9 cellular contexts compared by ENCODE assay signal in genomic region chr4:113445286-113445685, GRCh38.
A peak's percentile ranks its signal among the peaks of the same experiment; 100 is the strongest.
DNase-seq lines count a peak whose midpoint lies in the region; ATAC-seq and TF ChIP-seq lines count a peak whose summit lies in the region.
"Had no signal": no experiment of that assay in that cellular context is flagged by ENCODE, and none has a peak within 500 bp of the region (broad histone marks: within the 10 kb centered on the region; RNA-seq: fewer than 3 reads in every experiment).

No MANE protein-coding gene starts in this region.

- H3K4ac ChIP-seq in neuronal stem cell (ENCODE audit: low read length), result no peak overlapping the region

- H2BK12ac ChIP-seq in neuronal stem cell (ENCODE audit: low read length), result no peak overlapping the region

- peaks cover 3 to 9% of the 10 kb centered on the region in 2 donors for H3K4me1 ChIP-seq in neuronal stem cell (ENCODE audit: control insufficient read depth in 2 of 2, insufficient read depth in 1 of 2, low read depth in 1 of 2, low read length in 2 of 2)

- H3K9me3 ChIP-seq in neuronal stem cell (replicated peaks in 1 of 2; ENCODE audit: control insufficient read depth in 2 of 2, insufficient read depth in 1 of 2, low read depth in 1 of 2, low read length in 2 of 2), result no peaks in the 10 kb centered on the region

- no peak overlapping the region for H3K27ac ChIP-seq in neuronal stem cell (replicated peaks; ENCODE audit: low read length)

- H3K18ac ChIP-seq in neuronal stem cell (ENCODE audit: low read length), result peak overlapping the region; percentile 84

- no peak overlapping the region for H3K4me2 ChIP-seq in neuronal stem cell (ENCODE audit: insufficient read depth, low read length, poor library complexity, severe bottlenecking)

- no peak overlapping the region for H3K4me3 ChIP-seq in epithelial cell of esophagus (ENCODE audit: low read length)
- H3K4me3 ChIP-seq in neuronal stem cell (ENCODE audit: low read length in 2 of 2), result no peak overlapping the region

- no peak overlapping the region for H2BK5ac ChIP-seq in neuronal stem cell (ENCODE audit: low read length)

- no peak overlapping the region for H2AFZ ChIP-seq in neuronal stem cell (ENCODE audit: low read length)

- H2AK5ac ChIP-seq in neuronal stem cell (ENCODE audit: low read depth, low read length), result no peak overlapping the region

- no peak overlapping the region for H3K23ac ChIP-seq in neuronal stem cell (ENCODE audit: low read depth, low read length, poor library complexity)

- H2BK15ac ChIP-seq in neuronal stem cell (ENCODE audit: low read length), result no peak overlapping the region

- no peaks in the 10 kb centered on the region for H3K27me3 ChIP-seq in neuronal stem cell (ENCODE audit: control insufficient read depth in 3 of 3, insufficient read depth in 3 of 3, low read depth in 1 of 3, low read length in 3 of 3)

- DNase-seq in AG08396 (ENCODE audit: low spot score) (peak; percentile 41), NCI-H460 (ENCODE audit: extremely low read depth, low read depth) (peak; percentile 90), epithelial cell of esophagus (ENCODE audit: low read depth) (peak; percentile 96), neuronal stem cell (ENCODE audit: low spot score) (no peak), NCI-H1694 (lab: John Stamatoyannopoulos, UW) (no peak), SW480 (ENCODE audit: low spot score) (no peak)
- DNase-seq: T-helper 17 cell had no signal

- H3K9ac ChIP-seq in neuronal stem cell (ENCODE audit: low read depth, low read length, poor library complexity), result no peak overlapping the region

- WGBS in neuronal stem cell (ENCODE audit: extremely low coverage in 2 of 2, insufficient read length in 2 of 2, insufficient replicate concordance in 1 of 2), 2 donors, result no CpG with 5 or more reads among the region's 5 CpGs

- no peak overlapping the region for H2BK120ac ChIP-seq in neuronal stem cell (ENCODE audit: low read depth, low read length)

- H4K91ac ChIP-seq in neuronal stem cell (ENCODE audit: low read depth, low read length, poor library complexity), result no peak overlapping the region

- ATAC-seq in GM21737 (IDR thresholded peaks at IDR 0.05; ENCODE audit: unreplicated experiment), result no peak
- no peak for ATAC-seq in GM21723 (IDR thresholded peaks at IDR 0.05; ENCODE audit: unreplicated experiment)
- ATAC-seq: T-helper 17 cell had no signal

- no peaks in the 10 kb centered on the region for H3K79me1 ChIP-seq in neuronal stem cell (ENCODE audit: low read depth, low read length)

- H4K8ac ChIP-seq in neuronal stem cell (ENCODE audit: low read depth, low read length), result no peak overlapping the region

- TF ChIP-seq CTCF in epithelial cell of esophagus (IDR thresholded peaks at IDR 0.05; ENCODE audit: insufficient read depth, low read depth, low read length, missing control alignments), result no peak

- no peaks in the 10 kb centered on the region for H3K36me3 ChIP-seq in neuronal stem cell (replicated peaks in 1 of 2; ENCODE audit: control insufficient read depth in 2 of 2, insufficient read depth in 2 of 2, low read length in 2 of 2)

- H3K14ac ChIP-seq in neuronal stem cell (ENCODE audit: low read length), result no peak overlapping the region

Comparison
In these comparisons a context has a peak if more than half of its experiments do, and no peak if none do; other contexts are left out.
1. DNase-seq: peak in AG08396 (single experiment), NCI-H460 (single experiment) and epithelial cell of esophagus (single experiment); none in neuronal stem cell (single experiment), NCI-H1694 (single experiment) and SW480 (single experiment).